11 cellular contexts compared by ENCODE assay signal in the genomic region with DNA sequence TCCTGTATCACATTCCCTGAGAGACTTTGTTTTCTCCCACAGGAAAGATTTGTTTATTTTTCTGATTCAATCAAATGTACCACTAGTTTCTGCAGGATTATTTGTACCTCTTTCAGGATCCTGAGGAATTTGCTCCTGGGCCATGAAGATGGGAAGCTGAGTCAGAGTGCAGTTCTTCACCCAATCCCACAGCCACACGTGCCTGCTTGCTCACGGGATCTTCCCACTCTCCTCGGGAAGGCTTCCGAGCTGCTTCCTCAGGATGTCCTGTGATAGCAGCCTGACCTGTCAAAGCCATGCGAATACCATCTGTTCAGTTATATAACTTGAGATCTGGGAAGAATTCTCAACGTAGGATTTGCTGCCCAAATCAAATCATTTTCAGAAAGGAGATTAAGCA. TPM values are rescaled to one million over a fixed set of nuclear protein-coding genes. Genes with fewer than 3 reads are reported as not detected.
DNase-seq lines count a peak whose midpoint lies in the region; TF ChIP-seq lines count a peak whose summit lies in the region.
"Had no signal": no experiment of that assay in that cellular context is flagged by ENCODE, and none has a peak within 500 bp of the region (broad histone marks: within the 10 kb centered on the region; RNA-seq: fewer than 3 reads in every experiment).

No MANE protein-coding gene starts in this region.

- peak overlapping the region; percentile 31 for H3K27ac ChIP-seq in epithelial cell of prostate
- H3K27ac ChIP-seq in ovary = no peak overlapping the region
- H3K27ac ChIP-seq: uterus had no signal

- no peaks in the 10 kb centered on the region for H3K27me3 ChIP-seq in ovary
- H3K27me3 ChIP-seq: uterus had no signal

- no peak for TF ChIP-seq CTCF in ovary (IDR thresholded peaks at IDR 0.05)

- no peak overlapping the region for H3K4me3 ChIP-seq in ovary
- H3K4me3 ChIP-seq: uterus had no signal

- no peak for TF ChIP-seq POLR2A in ovary (IDR thresholded peaks at IDR 0.05)

- intact Hi-C loops in ovary (cut with DNase I) = no loop called here

- WGBS in ovary, 3 donors = 4 to 7% (median 6%) methylated on average over 6 of the region's 6 CpGs

- DNase-seq in GM04504 (ENCODE audit: low read depth) = peak; percentile 66
- DNase-seq in RPMI7951 (ENCODE audit: low read depth) = peak; percentile 84
- DNase-seq in epithelial cell of prostate (ENCODE audit: low read depth, low spot score) = no peak
- DNase-seq in ovary = peak in 3 of 5 donors; percentile 13 to 38 (median 26)
- DNase-seq in NCI-H2227 (lab: John Stamatoyannopoulos, UW; ENCODE audit: unreplicated experiment) = no peak
- no peak for DNase-seq in NOMO-1 treated with DMSO at 0.1 percent for 48 hours (lab: John Stamatoyannopoulos, UW; ENCODE audit: unreplicated experiment)
- DNase-seq in NCI-H526 treated with DMSO at 0.1 percent for 48 hours (lab: John Stamatoyannopoulos, UW) = no peak
- DNase-seq in stimulated activated CD4-positive, alpha-beta T cell treated with anti-CD3 and anti-CD28 coated beads, Interleukin-1b, Interleukin-23, amount 100 ng/mL, for 48 hours = no peak
- DNase-seq: head of caudate nucleus, natural killer cell had no signal

- no peaks in the 10 kb centered on the region for H3K36me3 ChIP-seq in ovary
- H3K36me3 ChIP-seq: uterus had no signal

- H3K9me3 ChIP-seq in ovary = no peaks in the 10 kb centered on the region
- H3K9me3 ChIP-seq: uterus had no signal

- H3K4me1 ChIP-seq in ovary (ENCODE audit: insufficient read depth) = peaks cover 2% of the 10 kb centered on the region

- TF ChIP-seq EP300 in ovary (IDR thresholded peaks at IDR 0.05) = no peak

RNA-seq across cellular contexts. Expression of a gene that starts 41.8 kb away (rescaled TPM):
- 194 and 270 TPM in 2 replicates for total RNA-seq in RPMI7951 (2014; rRNA removed; shearing (Covaris generic))
- total RNA-seq in ovary = 100 to 1,000 TPM in 4 of 7 donors, 10 to 100 TPM in 3; 85.1 to 204 (median 116) TPM
- 100 to 1,000 TPM in 1 of 2 donors, 10 to 100 TPM in 1; 41.6 to 165 TPM for polyA plus RNA-seq in ovary

Comparison
In these comparisons a context has a peak if more than half of its experiments do, and no peak if none do; other contexts are left out.
1. DNase-seq: peak in GM04504 (single experiment), RPMI7951 (single experiment) and ovary (3 of 5); none in epithelial cell of prostate (single experiment), NCI-H2227 (single experiment), NOMO-1 treated with DMSO at 0.1 percent for 48 hours (single experiment), NCI-H526 treated with DMSO at 0.1 percent for 48 hours (single experiment) and stimulated activated CD4-positive, alpha-beta T cell treated with anti-CD3 and anti-CD28 coated beads, Interleukin-1b, Interleukin-23, amount 100 ng/mL, for 48 hours (single experiment).